In the genomic region with DNA sequence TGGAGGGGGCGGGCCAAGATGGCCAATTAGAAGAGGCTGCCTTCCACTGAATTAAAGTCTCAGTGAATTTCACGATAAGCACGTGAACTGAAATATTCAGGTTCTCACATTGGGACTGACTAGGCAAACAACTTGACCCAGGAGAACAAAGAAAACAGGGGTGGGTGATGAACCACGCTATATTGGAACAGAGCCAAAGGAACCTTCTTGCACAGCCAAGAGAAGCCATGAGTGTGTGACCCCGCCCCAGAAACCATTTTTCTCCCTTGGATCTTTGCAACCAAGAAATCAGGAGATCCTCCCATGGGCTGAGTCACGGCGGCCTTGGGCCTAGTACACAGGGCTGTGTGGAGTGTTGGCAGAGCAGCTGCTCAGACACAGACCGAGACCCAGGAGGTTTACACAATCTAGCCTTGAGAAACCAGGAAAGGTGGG, we compare ENCODE assay signal across 17 cellular contexts. TPM values are rescaled to one million over a fixed set of nuclear protein-coding genes. Genes with fewer than 3 reads are reported as not detected.
A peak's percentile ranks its signal among the peaks of the same experiment; 100 is the strongest.
DNase-seq lines count a peak whose midpoint lies in the region; ATAC-seq, FAIRE-seq and TF ChIP-seq lines count a peak whose summit lies in the region.
"Had no signal": no experiment of that assay in that cellular context is flagged by ENCODE, and none has a peak within 500 bp of the region (broad histone marks: within the 10 kb centered on the region; RNA-seq: fewer than 3 reads in every experiment).

No MANE protein-coding gene starts in this region.

- peaks cover 0 to 50% of the 10 kb centered on the region in 2 donors for H3K27me3 ChIP-seq in left lung
- no peaks in the 10 kb centered on the region for H3K27me3 ChIP-seq in upper lobe of left lung

- no peak overlapping the region for H3K27ac Mint-ChIP-seq in activated CD4-positive, alpha-beta T cell treated with anti-CD3 and anti-CD28 coated beads for 36 hours
- no peak overlapping the region for H3K27ac Mint-ChIP-seq in T-helper 2 cell treated with Interferon-gamma antibody and Interleukin-4, amounts not matched to agents 5 μg/mL and 100 μg/mL, for 36 hours
- H3K27ac Mint-ChIP-seq: activated naive CD8-positive, alpha-beta T cell had no signal

- POLR2A ChIA-PET in activated CD4-positive, alpha-beta T cell treated with anti-CD3 and anti-CD28 coated beads for 36 hours (lab: Charles Lee): no interaction called here

- TF ChIP-seq CTCF in cardiac fibroblast (IDR thresholded peaks at IDR 0.05; ENCODE audit: low read depth, low read length): no peak
- TF ChIP-seq CTCF in left lung (IDR thresholded peaks at IDR 0.05): no peak
- no peak for TF ChIP-seq CTCF in upper lobe of left lung (IDR thresholded peaks at IDR 0.05)

- no peaks in the 10 kb centered on the region for H3K4me1 Mint-ChIP-seq in activated CD4-positive, alpha-beta T cell treated with anti-CD3 and anti-CD28 coated beads for 36 hours
- H3K4me1 Mint-ChIP-seq in T-helper 2 cell treated with Interferon-gamma antibody and Interleukin-4, amounts not matched to agents 5 μg/mL and 100 μg/mL, for 36 hours (ENCODE audit: low read depth): no peaks in the 10 kb centered on the region
- H3K4me1 Mint-ChIP-seq: stimulated activated effector memory CD8-positive, alpha-beta T cell treated with anti-CD3 and anti-CD28 coated beads, Interleukin-12 subunit alpha, Interleukin-12 subunit beta, amount 100 ng/mL, for 72 hours had no signal

- FAIRE-seq in GM19239 (lab: Jason Lieb, UNC): no peak
- FAIRE-seq: frontal cortex, TTC549 had no signal

- intact Hi-C loops in activated CD4-positive, alpha-beta T cell treated with anti-CD3 and anti-CD28 coated beads for 36 hours (cut with DNase I, micrococcal nuclease): no loop called here
- intact Hi-C loops in left lung (cut with DNase I): no loop called here

- TF ChIP-seq EP300 in upper lobe of left lung (IDR thresholded peaks at IDR 0.05): peak in 1 of 4 donors; percentile 3

- H3K27ac ChIP-seq in left lung: peak overlapping the region; percentile 45 to 72
- peak overlapping the region; percentile 68 to 83 (median 76) for H3K27ac ChIP-seq in upper lobe of left lung

- peaks cover 0 to 6% of the 10 kb centered on the region in 2 donors for H3K4me1 ChIP-seq in left lung
- peaks cover 0 to 10% (median 2%) of the 10 kb centered on the region in 4 donors for H3K4me1 ChIP-seq in upper lobe of left lung

- H3K4me3 ChIP-seq in cardiac fibroblast (replicated peaks in 1 of 2; ENCODE audit: low read depth in 2 of 2, low read length in 2 of 2) (no peak overlapping the region), left lung (no peak overlapping the region), upper lobe of left lung (peak overlapping the region in 1 of 4 donors; percentile 9)
- H3K4me3 ChIP-seq: coronary artery had no signal

- peak; percentile 42 for ATAC-seq in activated CD4-positive, alpha-beta T cell treated with anti-CD3 and anti-CD28 coated beads for 36 hours
- ATAC-seq in left lung: peak; percentile 66
- ATAC-seq in upper lobe of left lung (ENCODE audit: low FRiP score in 2 of 2): peak; percentile 51 to 75
- no peak for ATAC-seq in HG03354 (IDR thresholded peaks at IDR 0.05; ENCODE audit: poor library complexity, severe bottlenecking, unreplicated experiment)
- ATAC-seq: left colon; stimulated activated effector memory CD8-positive, alpha-beta T cell treated with anti-CD3 and anti-CD28 coated beads, Interleukin-12 subunit alpha, Interleukin-12 subunit beta, amount 100 ng/mL, for 72 hours had no signal

- no peak for TF ChIP-seq POLR2A in upper lobe of left lung (IDR thresholded peaks at IDR 0.05)

- CTCF ChIA-PET in activated CD4-positive, alpha-beta T cell treated with anti-CD3 and anti-CD28 coated beads for 36 hours (lab: Charles Lee): interaction anchor here (0.6 to 1.2 kb wide), 5 partner anchors 31 to 126 kb away, joined by 3 to 5 read pairs (median 3); no protein-coding TSS in a partner anchor

- H3K36me3 ChIP-seq in left lung: no peaks in the 10 kb centered on the region
- no peaks in the 10 kb centered on the region for H3K36me3 ChIP-seq in upper lobe of left lung

- 51 to 63% methylated on average over 8 of the region's 8 CpGs for WGBS in upper lobe of left lung, 2 donors

- H3K9me3 Mint-ChIP-seq in activated CD4-positive, alpha-beta T cell treated with anti-CD3 and anti-CD28 coated beads for 36 hours (ENCODE audit: low read depth): no peaks in the 10 kb centered on the region
- no peaks in the 10 kb centered on the region for H3K9me3 Mint-ChIP-seq in T-helper 2 cell treated with Interferon-gamma antibody and Interleukin-4, amounts not matched to agents 5 μg/mL and 100 μg/mL, for 36 hours
- H3K9me3 Mint-ChIP-seq: stimulated activated effector memory CD8-positive, alpha-beta T cell treated with anti-CD3 and anti-CD28 coated beads, Interleukin-12 subunit alpha, Interleukin-12 subunit beta, amount 100 ng/mL, for 72 hours had no signal

- DNase-seq in activated CD4-positive, alpha-beta T cell treated with anti-CD3 and anti-CD28 coated beads for 36 hours: peak; percentile 37
- no peak for DNase-seq in activated CD4-positive, alpha-beta T cell treated with anti-CD3 and anti-CD28 coated beads, Interleukin-2, amount 50 U/mL, for 4 hours
- DNase-seq in cardiac fibroblast (ENCODE audit: low read depth in 2 of 2) (peak; percentile 61 to 67), left lung (no peak), upper lobe of left lung (peak in 1 of 2 donors; percentile 48), GM19239 (ENCODE audit: insufficient read length, low spot score) (no peak)
- no peak for DNase-seq in T-helper 2 cell treated with Interferon-gamma antibody and Interleukin-4, amounts not matched to agents 5 μg/mL and 100 μg/mL, for 36 hours (ENCODE audit: low spot score)
- DNase-seq: DND-41; HCEC 1CT; left colon; stimulated activated CD4-positive, alpha-beta T cell treated with anti-CD3 and anti-CD28 coated beads, Interleukin-1b, Interleukin-23, amount 100 ng/mL, for 48 hours had no signal

- no peaks in the 10 kb centered on the region for H3K36me3 Mint-ChIP-seq in activated CD4-positive, alpha-beta T cell treated with anti-CD3 and anti-CD28 coated beads for 36 hours (ENCODE audit: low read depth)
- H3K36me3 Mint-ChIP-seq in T-helper 2 cell treated with Interferon-gamma antibody and Interleukin-4, amounts not matched to agents 5 μg/mL and 100 μg/mL, for 36 hours (ENCODE audit: low read depth): no peaks in the 10 kb centered on the region
- H3K36me3 Mint-ChIP-seq: activated naive CD8-positive, alpha-beta T cell; stimulated activated effector memory CD8-positive, alpha-beta T cell treated with anti-CD3 and anti-CD28 coated beads, Interleukin-12 subunit alpha, Interleukin-12 subunit beta, amount 100 ng/mL, for 72 hours had no signal

- no peak overlapping the region for H3K4me3 Mint-ChIP-seq in activated CD4-positive, alpha-beta T cell treated with anti-CD3 and anti-CD28 coated beads for 36 hours
- H3K4me3 Mint-ChIP-seq in T-helper 2 cell treated with Interferon-gamma antibody and Interleukin-4, amounts not matched to agents 5 μg/mL and 100 μg/mL, for 36 hours: no peak overlapping the region
- H3K4me3 Mint-ChIP-seq: activated naive CD8-positive, alpha-beta T cell; stimulated activated effector memory CD8-positive, alpha-beta T cell treated with anti-CD3 and anti-CD28 coated beads, Interleukin-12 subunit alpha, Interleukin-12 subunit beta, amount 100 ng/mL, for 72 hours had no signal

- no peaks in the 10 kb centered on the region for H3K9me3 ChIP-seq in left lung
- H3K9me3 ChIP-seq in upper lobe of left lung: no peaks in the 10 kb centered on the region

- H3K27me3 Mint-ChIP-seq in activated CD4-positive, alpha-beta T cell treated with anti-CD3 and anti-CD28 coated beads for 36 hours: peaks cover 17% of the 10 kb centered on the region
- H3K27me3 Mint-ChIP-seq in T-helper 2 cell treated with Interferon-gamma antibody and Interleukin-4, amounts not matched to agents 5 μg/mL and 100 μg/mL, for 36 hours (ENCODE audit: low read depth): peaks cover 23% of the 10 kb centered on the region

RNA-seq across cellular contexts. Expression of gene ERICH4, which starts 36.8 kb away (rescaled TPM):
- not detected for total RNA-seq in activated CD4-positive, alpha-beta T cell treated with anti-CD3 and anti-CD28 coated beads for 36 hours
- total RNA-seq in left lung (not detected), upper lobe of left lung (not detected)
- total RNA-seq: frontal cortex, left colon had no signal

RNA-seq across cellular contexts. Expression of gene DMAC2, which starts 40.1 kb away (rescaled TPM):
- 10 to 100 TPM; 52.5 to 66.3 TPM for total RNA-seq in activated CD4-positive, alpha-beta T cell treated with anti-CD3 and anti-CD28 coated beads for 36 hours
- total RNA-seq in left lung (10 to 100 TPM; 58.3 to 58.5 TPM), upper lobe of left lung (10 to 100 TPM; 28.9 to 63.1 (median 38.3) TPM)

RNA-seq across cellular contexts. Expression of gene B3GNT8, which starts 52.6 kb away (rescaled TPM):
- total RNA-seq in activated CD4-positive, alpha-beta T cell treated with anti-CD3 and anti-CD28 coated beads for 36 hours: under 1 TPM in 1 of 2 experiments, not detected in 1; 0.41 TPM
- total RNA-seq in left lung (10 to 100 TPM; 21.8 to 41.5 TPM), upper lobe of left lung (10 to 100 TPM; 10.0 to 39.1 (median 23.4) TPM)

Comparison
In these comparisons a context has a peak if more than half of its experiments do, and no peak if none do; other contexts are left out.
1. DNase-seq: peak in activated CD4-positive, alpha-beta T cell treated with anti-CD3 and anti-CD28 coated beads for 36 hours (single experiment) and cardiac fibroblast (2 of 2); none in activated CD4-positive, alpha-beta T cell treated with anti-CD3 and anti-CD28 coated beads, Interleukin-2, amount 50 U/mL, for 4 hours (0 of 2), left lung (0 of 2), GM19239 (single experiment) and T-helper 2 cell treated with Interferon-gamma antibody and Interleukin-4, amounts not matched to agents 5 μg/mL and 100 μg/mL, for 36 hours (single experiment).
2. RNA of gene B3GNT8, which starts 52.6 kb away (total RNA-seq): 21.8 to 41.5 TPM in left lung and 10.0 to 39.1 TPM in upper lobe of left lung; 0.41 TPM in activated CD4-positive, alpha-beta T cell treated with anti-CD3 and anti-CD28 coated beads for 36 hours; every median in the first group is over 4 times any median in the second.